8 cellular contexts compared by ENCODE assay signal in genomic region chr1:39394598-39394997, GRCh38.
DNase-seq lines count a peak whose midpoint lies in the region; ATAC-seq and TF ChIP-seq lines count a peak whose summit lies in the region.

No MANE protein-coding gene starts in this region.

- TF ChIP-seq CTCF in stomach (IDR thresholded peaks at IDR 0.05): no peak

- TF ChIP-seq EP300 in stomach (IDR thresholded peaks at IDR 0.05): no peak

- H3K4me3 Mint-ChIP-seq in activated CD4-positive, alpha-beta memory T cell treated with anti-CD3 and anti-CD28 coated beads for 36 hours: no peak overlapping the region
- no peak overlapping the region for H3K4me3 Mint-ChIP-seq in activated CD4-positive, alpha-beta memory T cell treated with anti-CD3 and anti-CD28 coated beads, Interleukin-2, amount 10 ng/mL, durations not matched to agents 7 days and 5 days
- no peak overlapping the region for H3K4me3 Mint-ChIP-seq in T-cell

- DNase-seq in activated CD4-positive, alpha-beta memory T cell treated with anti-CD3 and anti-CD28 coated beads for 36 hours: peak; percentile 25
- DNase-seq in activated CD4-positive, alpha-beta memory T cell treated with anti-CD3 and anti-CD28 coated beads, Interleukin-2, amount 10 ng/mL, durations not matched to agents 7 days and 5 days: no peak
- DNase-seq in T-cell (peak in 4 of 34 experiments; percentile 3 to 20 (median 12)), iPS-NIHi7 (ENCODE audit: extremely low spot score) (peak; percentile 18), stomach (no peak), nucleus accumbens (lab: John Stamatoyannopoulos, UW) (no peak), ureter (ENCODE audit: low spot score) (no peak)

- ATAC-seq in T-cell (replicated peaks in 1 of 4) (peak; percentile 84 to 95 (median 90)), GM18873 (IDR thresholded peaks at IDR 0.05; ENCODE audit: low FRiP score, unreplicated experiment) (no peak)

- no peak for TF ChIP-seq POLR2A in stomach (IDR thresholded peaks at IDR 0.05)

- WGBS in stomach, 5 donors: 8 to 28% (median 17%) methylated on average over 3 of the region's 3 CpGs

- H3K4me1 ChIP-seq in stomach: peaks cover 63 to 90% (median 80%) of the 10 kb centered on the region in 4 donors

- peak overlapping the region; percentile 70 to 89 (median 84) for H3K27ac ChIP-seq in stomach

- H3K27me3 ChIP-seq in stomach: no peaks in the 10 kb centered on the region

- no peak overlapping the region for H3K4me3 ChIP-seq in stomach

- no peaks in the 10 kb centered on the region for H3K9me3 ChIP-seq in stomach

- POLR2A ChIA-PET in activated CD4-positive, alpha-beta memory T cell treated with anti-CD3 and anti-CD28 coated beads for 36 hours (lab: Charles Lee): interaction anchor here (0.8 kb wide), 1 partner anchor 202 kb away, joined by 3 read pairs; no protein-coding TSS in a partner anchor
- POLR2A ChIA-PET in activated CD4-positive, alpha-beta memory T cell treated with anti-CD3 and anti-CD28 coated beads, Interleukin-2, amount 10 ng/mL, durations not matched to agents 7 days and 5 days (lab: Charles Lee): interaction anchor here (2.3 kb wide), 1 partner anchor 15 kb away, joined by 14 read pairs; no protein-coding TSS in a partner anchor
- POLR2A ChIA-PET in T-cell (lab: Charles Lee): no interaction called here

- no peaks in the 10 kb centered on the region for H3K27me3 Mint-ChIP-seq in activated CD4-positive, alpha-beta memory T cell treated with anti-CD3 and anti-CD28 coated beads for 36 hours
- H3K27me3 Mint-ChIP-seq in activated CD4-positive, alpha-beta memory T cell treated with anti-CD3 and anti-CD28 coated beads, Interleukin-2, amount 10 ng/mL, durations not matched to agents 7 days and 5 days: no peaks in the 10 kb centered on the region
- H3K27me3 Mint-ChIP-seq in T-cell: no peaks in the 10 kb centered on the region

- H3K4me1 Mint-ChIP-seq in activated CD4-positive, alpha-beta memory T cell treated with anti-CD3 and anti-CD28 coated beads for 36 hours (ENCODE audit: low read depth): peaks cover 84% of the 10 kb centered on the region
- peaks cover 80% of the 10 kb centered on the region for H3K4me1 Mint-ChIP-seq in activated CD4-positive, alpha-beta memory T cell treated with anti-CD3 and anti-CD28 coated beads, Interleukin-2, amount 10 ng/mL, durations not matched to agents 7 days and 5 days
- peaks cover 77 to 88% (median 80%) of the 10 kb centered on the region in 3 donors for H3K4me1 Mint-ChIP-seq in T-cell

- peaks cover 0 to 10% (median 9%) of the 10 kb centered on the region in 4 donors for H3K36me3 ChIP-seq in stomach

- peaks cover 24% of the 10 kb centered on the region for H3K36me3 Mint-ChIP-seq in activated CD4-positive, alpha-beta memory T cell treated with anti-CD3 and anti-CD28 coated beads for 36 hours
- H3K36me3 Mint-ChIP-seq in activated CD4-positive, alpha-beta memory T cell treated with anti-CD3 and anti-CD28 coated beads, Interleukin-2, amount 10 ng/mL, durations not matched to agents 7 days and 5 days (ENCODE audit: low read depth): peaks cover 57% of the 10 kb centered on the region
- H3K36me3 Mint-ChIP-seq in T-cell: peaks cover 26% of the 10 kb centered on the region

- H3K27ac Mint-ChIP-seq in activated CD4-positive, alpha-beta memory T cell treated with anti-CD3 and anti-CD28 coated beads for 36 hours: no peak overlapping the region
- H3K27ac Mint-ChIP-seq in activated CD4-positive, alpha-beta memory T cell treated with anti-CD3 and anti-CD28 coated beads, Interleukin-2, amount 10 ng/mL, durations not matched to agents 7 days and 5 days: no peak overlapping the region
- peak overlapping the region; percentile 29 to 63 for H3K27ac Mint-ChIP-seq in T-cell

- no peaks in the 10 kb centered on the region for H3K9me3 Mint-ChIP-seq in activated CD4-positive, alpha-beta memory T cell treated with anti-CD3 and anti-CD28 coated beads for 36 hours
- no peaks in the 10 kb centered on the region for H3K9me3 Mint-ChIP-seq in activated CD4-positive, alpha-beta memory T cell treated with anti-CD3 and anti-CD28 coated beads, Interleukin-2, amount 10 ng/mL, durations not matched to agents 7 days and 5 days
- no peaks in the 10 kb centered on the region for H3K9me3 Mint-ChIP-seq in T-cell

- intact Hi-C loops in activated CD4-positive, alpha-beta memory T cell treated with anti-CD3 and anti-CD28 coated beads for 36 hours (cut with micrococcal nuclease): loop anchor here (2.0 kb wide), 1 partner anchor 16 kb away; no protein-coding TSS in a partner anchor
- intact Hi-C loops in stomach (cut with DNase I; ENCODE audit: low total_unique reads): no loop called here

- CTCF ChIA-PET in activated CD4-positive, alpha-beta memory T cell treated with anti-CD3 and anti-CD28 coated beads for 36 hours (lab: Charles Lee): interaction anchor here (0.8 to 1.3 kb wide), 4 partner anchors 15 to 303 kb away, joined by 3 to 4 read pairs (median 3); no protein-coding TSS in a partner anchor
- CTCF ChIA-PET in activated CD4-positive, alpha-beta memory T cell treated with anti-CD3 and anti-CD28 coated beads, Interleukin-2, amount 10 ng/mL, durations not matched to agents 7 days and 5 days (lab: Charles Lee): interaction anchor here (0.5 kb wide), 1 partner anchor 28 kb away, joined by 5 read pairs; no protein-coding TSS in a partner anchor
- CTCF ChIA-PET in T-cell (lab: Charles Lee): interaction anchor here in 1 of 2 donors (0.6 to 1.8 kb wide), 2 partner anchors 9 to 16 kb away, joined by 4 to 7 read pairs; no protein-coding TSS in a partner anchor

Comparison
In these comparisons a context has a peak if more than half of its experiments do, and no peak if none do; other contexts are left out.
1. DNase-seq: peak in activated CD4-positive, alpha-beta memory T cell treated with anti-CD3 and anti-CD28 coated beads for 36 hours (single experiment) and iPS-NIHi7 (single experiment); none in activated CD4-positive, alpha-beta memory T cell treated with anti-CD3 and anti-CD28 coated beads, Interleukin-2, amount 10 ng/mL, durations not matched to agents 7 days and 5 days (single experiment), stomach (single experiment), nucleus accumbens (0 of 56) and ureter (single experiment).
2. H3K27ac Mint-ChIP-seq: peak in T-cell (2 of 2); none in activated CD4-positive, alpha-beta memory T cell treated with anti-CD3 and anti-CD28 coated beads for 36 hours (single experiment) and activated CD4-positive, alpha-beta memory T cell treated with anti-CD3 and anti-CD28 coated beads, Interleukin-2, amount 10 ng/mL, durations not matched to agents 7 days and 5 days (single experiment).
3. POLR2A ChIA-PET loops: an anchor here in activated CD4-positive, alpha-beta memory T cell treated with anti-CD3 and anti-CD28 coated beads for 36 hours (0.8 kb wide) and activated CD4-positive, alpha-beta memory T cell treated with anti-CD3 and anti-CD28 coated beads, Interleukin-2, amount 10 ng/mL, durations not matched to agents 7 days and 5 days (2.3 kb wide); none called in T-cell.